ENCODE assay signal across 7 cellular contexts in genomic region chr13:114113395-114113794, GRCh38. TPM values are rescaled to one million over a fixed set of nuclear protein-coding genes. Genes with fewer than 3 reads are reported as not detected.
DNase-seq lines count a peak whose midpoint lies in the region; ATAC-seq and TF ChIP-seq lines count a peak whose summit lies in the region.
"Not testable (repeated sequence)": the region's sequence is repeated elsewhere in the genome, so short reads cannot be mapped to it uniquely, and the experiment has no call there.

No MANE protein-coding gene starts in this region.

- not testable (repeated sequence) for DNase-seq in T-helper 2 cell treated with Interferon-gamma antibody and Interleukin-4, amounts not matched to agents 5 μg/mL and 100 μg/mL, for 36 hours (ENCODE audit: low spot score); activated naive CD4-positive, alpha-beta T cell treated with anti-CD3 and anti-CD28 coated beads for 36 hours; natural killer cell
- peak; percentile 26 for DNase-seq in right atrium auricular region (ENCODE audit: low spot score)
- DNase-seq in spleen = peak; percentile 51

- TF ChIP-seq POLR2A in spleen (IDR thresholded peaks at IDR 0.05) = not testable (repeated sequence)

- not testable (repeated sequence) for H3K4me3 Mint-ChIP-seq in T-helper 2 cell treated with Interferon-gamma antibody and Interleukin-4, amounts not matched to agents 5 μg/mL and 100 μg/mL, for 36 hours; activated naive CD4-positive, alpha-beta T cell treated with anti-CD3 and anti-CD28 coated beads for 36 hours; dendritic cell treated with granulocyte-macrophage colony-stimulating factor and Interleukin-4, amounts not matched to agents 40 ng/mL and 50 ng/mL, for 4 days
- H3K4me3 Mint-ChIP-seq in natural killer cell = peak overlapping the region; percentile 66

- 94% methylated on average over 9 of the region's 21 CpGs for WGBS in HUES64
- 91 to 97% (median 94%) methylated on average over 11 to 15 of the region's 21 CpGs for WGBS in spleen, 5 donors

- H3K4me1 Mint-ChIP-seq in T-helper 2 cell treated with Interferon-gamma antibody and Interleukin-4, amounts not matched to agents 5 μg/mL and 100 μg/mL, for 36 hours (ENCODE audit: low read depth) = peaks cover 29% of the 10 kb centered on the region
- H3K4me1 Mint-ChIP-seq in activated naive CD4-positive, alpha-beta T cell treated with anti-CD3 and anti-CD28 coated beads for 36 hours (ENCODE audit: low read depth) = peaks cover 81% of the 10 kb centered on the region
- H3K4me1 Mint-ChIP-seq in dendritic cell treated with granulocyte-macrophage colony-stimulating factor and Interleukin-4, amounts not matched to agents 40 ng/mL and 50 ng/mL, for 4 days (ENCODE audit: low read depth) = peaks cover 70% of the 10 kb centered on the region
- H3K4me1 Mint-ChIP-seq in natural killer cell = peaks cover 59 to 78% of the 10 kb centered on the region in 2 donors

- H3K27ac ChIP-seq in HUES64 (ENCODE audit: low read depth, low read length) = 0 out of 2 replicates have a peak overlapping the region, but pooled peaks have one; percentile 5
- not testable (repeated sequence) for H3K27ac ChIP-seq in right atrium auricular region
- peak overlapping the region in 1 of 8 donors; percentile 73 for H3K27ac ChIP-seq in spleen

- intact Hi-C loops in activated naive CD4-positive, alpha-beta T cell treated with anti-CD3 and anti-CD28 coated beads for 36 hours (cut with micrococcal nuclease) = loop anchor here (5.0 kb wide), 1 partner anchor 34 kb away; no protein-coding TSS in a partner anchor
- intact Hi-C loops in dendritic cell treated with granulocyte-macrophage colony-stimulating factor and Interleukin-4, amounts not matched to agents 40 ng/mL and 50 ng/mL, for 4 days (cut with micrococcal nuclease); natural killer cell (cut with micrococcal nuclease); spleen (cut with DNase I; ENCODE audit: low total_unique reads): not testable (repeated sequence)

- H3K27me3 Mint-ChIP-seq in T-helper 2 cell treated with Interferon-gamma antibody and Interleukin-4, amounts not matched to agents 5 μg/mL and 100 μg/mL, for 36 hours (ENCODE audit: low read depth); activated naive CD4-positive, alpha-beta T cell treated with anti-CD3 and anti-CD28 coated beads for 36 hours (ENCODE audit: low read depth); dendritic cell treated with granulocyte-macrophage colony-stimulating factor and Interleukin-4, amounts not matched to agents 40 ng/mL and 50 ng/mL, for 4 days; natural killer cell (ENCODE audit: low read depth in 2 of 2): not testable (repeated sequence)

- H3K4me3 ChIP-seq in HUES64 (ENCODE audit: low read length); right atrium auricular region; spleen: not testable (repeated sequence)

- not testable (repeated sequence) for H3K36me3 ChIP-seq in HUES64 (ENCODE audit: insufficient read depth, low read length); right atrium auricular region
- H3K36me3 ChIP-seq in spleen = peaks cover 0 to 34% (median 0%) of the 10 kb centered on the region in 6 donors

- not testable (repeated sequence) for TF ChIP-seq CTCF in right atrium auricular region (IDR thresholded peaks at IDR 0.05); natural killer cell (IDR thresholded peaks at IDR 0.05); spleen (IDR thresholded peaks at IDR 0.05 in 8 of 11, conservative IDR thresholded peaks at IDR 0.05 in 3 of 11)

- not testable (repeated sequence) for H3K9me3 Mint-ChIP-seq in T-helper 2 cell treated with Interferon-gamma antibody and Interleukin-4, amounts not matched to agents 5 μg/mL and 100 μg/mL, for 36 hours; activated naive CD4-positive, alpha-beta T cell treated with anti-CD3 and anti-CD28 coated beads for 36 hours; dendritic cell treated with granulocyte-macrophage colony-stimulating factor and Interleukin-4, amounts not matched to agents 40 ng/mL and 50 ng/mL, for 4 days; natural killer cell

- peak overlapping the region; percentile 47 for H3K27ac Mint-ChIP-seq in T-helper 2 cell treated with Interferon-gamma antibody and Interleukin-4, amounts not matched to agents 5 μg/mL and 100 μg/mL, for 36 hours
- H3K27ac Mint-ChIP-seq in activated naive CD4-positive, alpha-beta T cell treated with anti-CD3 and anti-CD28 coated beads for 36 hours = peak overlapping the region; percentile 64
- peak overlapping the region; percentile 17 for H3K27ac Mint-ChIP-seq in dendritic cell treated with granulocyte-macrophage colony-stimulating factor and Interleukin-4, amounts not matched to agents 40 ng/mL and 50 ng/mL, for 4 days
- peak overlapping the region; percentile 80 to 91 for H3K27ac Mint-ChIP-seq in natural killer cell

- not testable (repeated sequence) for H3K27me3 ChIP-seq in HUES64 (ENCODE audit: insufficient read depth, low read length); right atrium auricular region; spleen (replicated peaks in 1 of 7)

- H3K4me1 ChIP-seq in HUES64 (ENCODE audit: insufficient read depth, low read length) = peaks cover 34% of the 10 kb centered on the region
- peaks cover 0 to 34% of the 10 kb centered on the region in 2 donors for H3K4me1 ChIP-seq in right atrium auricular region
- H3K4me1 ChIP-seq in spleen = peaks cover 33 to 81% (median 60%) of the 10 kb centered on the region in 6 donors

- CTCF ChIA-PET in activated naive CD4-positive, alpha-beta T cell treated with anti-CD3 and anti-CD28 coated beads for 36 hours (lab: Charles Lee) = interaction anchor here (1.3 to 3.0 kb wide), 4 partner anchors 14 to 117 kb away, joined by 3 to 10 read pairs (median 6); no protein-coding TSS in a partner anchor

- H3K9ac ChIP-seq in HUES64 (ENCODE audit: low read depth, low read length) = not testable (repeated sequence)

- not testable (repeated sequence) for H3K9me3 ChIP-seq in HUES64 (ENCODE audit: insufficient read depth, low read depth, low read length); right atrium auricular region; spleen

- peaks cover 41% of the 10 kb centered on the region for H3K36me3 Mint-ChIP-seq in T-helper 2 cell treated with Interferon-gamma antibody and Interleukin-4, amounts not matched to agents 5 μg/mL and 100 μg/mL, for 36 hours (ENCODE audit: low read depth)
- peaks cover 30% of the 10 kb centered on the region for H3K36me3 Mint-ChIP-seq in activated naive CD4-positive, alpha-beta T cell treated with anti-CD3 and anti-CD28 coated beads for 36 hours (ENCODE audit: low read depth)
- peaks cover 38% of the 10 kb centered on the region for H3K36me3 Mint-ChIP-seq in dendritic cell treated with granulocyte-macrophage colony-stimulating factor and Interleukin-4, amounts not matched to agents 40 ng/mL and 50 ng/mL, for 4 days (ENCODE audit: low read depth)
- H3K36me3 Mint-ChIP-seq in natural killer cell = not testable (repeated sequence)

- not testable (repeated sequence) for ATAC-seq in natural killer cell

RNA-seq across cellular contexts. Expression of gene RASA3, which starts 19.0 kb away (rescaled TPM):
- 12.3 TPM for polyA plus RNA-seq in HUES64 (2013, experiment 1 of 2)
- polyA plus RNA-seq in HUES64 (2013, experiment 2 of 2) = 15.0 TPM
- total RNA-seq in activated naive CD4-positive, alpha-beta T cell treated with anti-CD3 and anti-CD28 coated beads for 36 hours = 10 to 100 TPM; 48.3 to 48.8 TPM
- total RNA-seq in right atrium auricular region (10 to 100 TPM; 10.2 to 13.2 TPM), natural killer cell (100 to 1,000 TPM; 252 to 277 (median 274) TPM), spleen (10 to 100 TPM; 35.9 to 52.8 (median 52.0) TPM)
- polyA plus RNA-seq in spleen = 10 to 100 TPM; 11.7 to 17.2 (median 12.1) TPM

Comparison
In these comparisons a context has a peak if more than half of its experiments do, and no peak if none do; other contexts are left out.
1. H3K27ac Mint-ChIP-seq: peak in every context shown above with its lines; median percentile 86 in natural killer cell; 64 in activated naive CD4-positive, alpha-beta T cell treated with anti-CD3 and anti-CD28 coated beads for 36 hours; 47 in T-helper 2 cell treated with Interferon-gamma antibody and Interleukin-4, amounts not matched to agents 5 μg/mL and 100 μg/mL, for 36 hours; 17 in dendritic cell treated with granulocyte-macrophage colony-stimulating factor and Interleukin-4, amounts not matched to agents 40 ng/mL and 50 ng/mL, for 4 days.
2. RNA of gene RASA3, which starts 19.0 kb away (total RNA-seq): 252 to 277 TPM in natural killer cell; 35.9 to 52.8 TPM in spleen, 48.3 to 48.8 TPM in activated naive CD4-positive, alpha-beta T cell treated with anti-CD3 and anti-CD28 coated beads for 36 hours and 10.2 to 13.2 TPM in right atrium auricular region; every median in the first group is over 4 times any median in the second.